Comparison of ENCODE assay signal across 10 cellular contexts in genomic region chr15:77497942-77498361, GRCh38.
DNase-seq lines count a peak whose midpoint lies in the region; ATAC-seq and TF ChIP-seq lines count a peak whose summit lies in the region.
"Had no signal": no experiment of that assay in that cellular context is flagged by ENCODE, and none has a peak within 500 bp of the region (broad histone marks: within the 10 kb centered on the region; RNA-seq: fewer than 3 reads in every experiment).

No MANE protein-coding gene starts in this region.

- H3K27me3 ChIP-seq in esophagus muscularis mucosa (no peaks in the 10 kb centered on the region), suprapubic skin (no peaks in the 10 kb centered on the region)

- H3K27me3 Mint-ChIP-seq in activated naive CD8-positive, alpha-beta T cell treated with anti-CD3 and anti-CD28 coated beads for 36 hours: no peaks in the 10 kb centered on the region
- H3K27me3 Mint-ChIP-seq: activated B cell treated with CpG ODN at 0.5 μM for 24 hours; activated naive CD8-positive, alpha-beta T cell had no signal

- H3K36me3 ChIP-seq in esophagus muscularis mucosa (no peaks in the 10 kb centered on the region), suprapubic skin (no peaks in the 10 kb centered on the region)

- no peak for TF ChIP-seq CTCF in esophagus muscularis mucosa (IDR thresholded peaks at IDR 0.05)
- TF ChIP-seq CTCF in suprapubic skin (IDR thresholded peaks at IDR 0.05): no peak

- WGBS in esophagus muscularis mucosa: 13% methylated on average over 6 of the region's 6 CpGs
- 7% methylated on average over 6 of the region's 6 CpGs for WGBS in suprapubic skin

- H3K36me3 Mint-ChIP-seq in activated naive CD8-positive, alpha-beta T cell treated with anti-CD3 and anti-CD28 coated beads for 36 hours: peaks cover 8% of the 10 kb centered on the region

- H3K9me3 ChIP-seq in esophagus muscularis mucosa (no peaks in the 10 kb centered on the region), suprapubic skin (no peaks in the 10 kb centered on the region)

- H3K27ac Mint-ChIP-seq in activated naive CD8-positive, alpha-beta T cell treated with anti-CD3 and anti-CD28 coated beads for 36 hours: no peak overlapping the region
- H3K27ac Mint-ChIP-seq: activated B cell treated with CpG ODN at 0.5 μM for 24 hours; activated naive CD8-positive, alpha-beta T cell had no signal

- H3K9me3 Mint-ChIP-seq in activated naive CD8-positive, alpha-beta T cell treated with anti-CD3 and anti-CD28 coated beads for 36 hours: no peaks in the 10 kb centered on the region
- H3K9me3 Mint-ChIP-seq: activated B cell treated with CpG ODN at 0.5 μM for 24 hours had no signal

- H3K4me3 ChIP-seq in esophagus muscularis mucosa: peak overlapping the region in 1 of 4 donors; percentile 2
- H3K4me3 ChIP-seq in suprapubic skin: no peak overlapping the region

- peaks cover 52 to 76% (median 74%) of the 10 kb centered on the region in 4 donors for H3K4me1 ChIP-seq in esophagus muscularis mucosa
- H3K4me1 ChIP-seq in suprapubic skin: peaks cover 55% of the 10 kb centered on the region

- H3K4me3 Mint-ChIP-seq in activated naive CD8-positive, alpha-beta T cell treated with anti-CD3 and anti-CD28 coated beads for 36 hours: no peak overlapping the region
- H3K4me3 Mint-ChIP-seq: activated B cell treated with CpG ODN at 0.5 μM for 24 hours; activated naive CD8-positive, alpha-beta T cell had no signal

- peaks cover 16% of the 10 kb centered on the region for H3K4me1 Mint-ChIP-seq in activated naive CD8-positive, alpha-beta T cell treated with anti-CD3 and anti-CD28 coated beads for 36 hours

- TF ChIP-seq POLR2A in esophagus muscularis mucosa (IDR thresholded peaks at IDR 0.05; ENCODE audit: low read depth): no peak
- no peak for TF ChIP-seq POLR2A in suprapubic skin (IDR thresholded peaks at IDR 0.05)

- H3K27ac ChIP-seq in esophagus muscularis mucosa (replicated peaks in 1 of 4) (peak overlapping the region; percentile 76 to 85 (median 81)), suprapubic skin (peak overlapping the region; percentile 61)

- no peak for ATAC-seq in HG02678 (IDR thresholded peaks at IDR 0.05; ENCODE audit: unreplicated experiment)

- no peak for TF ChIP-seq EP300 in esophagus muscularis mucosa (IDR thresholded peaks at IDR 0.05)
- TF ChIP-seq EP300 in suprapubic skin (IDR thresholded peaks at IDR 0.05): no peak

- intact Hi-C loops in esophagus muscularis mucosa (cut with DNase I): loop anchor here (2.0 to 5.0 kb wide), 4 partner anchors 44 to 381 kb away; no protein-coding TSS in a partner anchor

- peak; percentile 51 for DNase-seq in RPMI7951 (ENCODE audit: low read depth)
- DNase-seq in esophagus muscularis mucosa (ENCODE audit: extremely low spot score): no peak
- DNase-seq in mucosa of gallbladder (ENCODE audit: low spot score): peak; percentile 16
- no peak for DNase-seq in suprapubic skin (ENCODE audit: low spot score in 2 of 2)
- DNase-seq in stimulated activated CD4-positive, alpha-beta T cell treated with anti-CD3 and anti-CD28 coated beads, Interleukin-1b, Interleukin-23, amount 100 ng/mL, for 48 hours: no peak
- no peak for DNase-seq in activated naive CD8-positive, alpha-beta T cell treated with anti-CD3 and anti-CD28 coated beads for 36 hours
- no peak for DNase-seq in NOMO-1 treated with dmso at 0.1 percent for 144 hours (lab: John Stamatoyannopoulos, UW; ENCODE audit: unreplicated experiment)
- DNase-seq: activated B cell treated with CpG ODN at 0.5 μM for 24 hours had no signal

Comparison
In these comparisons a context has a peak if more than half of its experiments do, and no peak if none do; other contexts are left out.
1. DNase-seq: peak in RPMI7951 (single experiment) and mucosa of gallbladder (single experiment); none in esophagus muscularis mucosa (single experiment), suprapubic skin (0 of 2), stimulated activated CD4-positive, alpha-beta T cell treated with anti-CD3 and anti-CD28 coated beads, Interleukin-1b, Interleukin-23, amount 100 ng/mL, for 48 hours (single experiment), activated naive CD8-positive, alpha-beta T cell treated with anti-CD3 and anti-CD28 coated beads for 36 hours (single experiment) and NOMO-1 treated with dmso at 0.1 percent for 144 hours (single experiment).